8 cellular contexts compared by ENCODE assay signal in the genomic region with DNA sequence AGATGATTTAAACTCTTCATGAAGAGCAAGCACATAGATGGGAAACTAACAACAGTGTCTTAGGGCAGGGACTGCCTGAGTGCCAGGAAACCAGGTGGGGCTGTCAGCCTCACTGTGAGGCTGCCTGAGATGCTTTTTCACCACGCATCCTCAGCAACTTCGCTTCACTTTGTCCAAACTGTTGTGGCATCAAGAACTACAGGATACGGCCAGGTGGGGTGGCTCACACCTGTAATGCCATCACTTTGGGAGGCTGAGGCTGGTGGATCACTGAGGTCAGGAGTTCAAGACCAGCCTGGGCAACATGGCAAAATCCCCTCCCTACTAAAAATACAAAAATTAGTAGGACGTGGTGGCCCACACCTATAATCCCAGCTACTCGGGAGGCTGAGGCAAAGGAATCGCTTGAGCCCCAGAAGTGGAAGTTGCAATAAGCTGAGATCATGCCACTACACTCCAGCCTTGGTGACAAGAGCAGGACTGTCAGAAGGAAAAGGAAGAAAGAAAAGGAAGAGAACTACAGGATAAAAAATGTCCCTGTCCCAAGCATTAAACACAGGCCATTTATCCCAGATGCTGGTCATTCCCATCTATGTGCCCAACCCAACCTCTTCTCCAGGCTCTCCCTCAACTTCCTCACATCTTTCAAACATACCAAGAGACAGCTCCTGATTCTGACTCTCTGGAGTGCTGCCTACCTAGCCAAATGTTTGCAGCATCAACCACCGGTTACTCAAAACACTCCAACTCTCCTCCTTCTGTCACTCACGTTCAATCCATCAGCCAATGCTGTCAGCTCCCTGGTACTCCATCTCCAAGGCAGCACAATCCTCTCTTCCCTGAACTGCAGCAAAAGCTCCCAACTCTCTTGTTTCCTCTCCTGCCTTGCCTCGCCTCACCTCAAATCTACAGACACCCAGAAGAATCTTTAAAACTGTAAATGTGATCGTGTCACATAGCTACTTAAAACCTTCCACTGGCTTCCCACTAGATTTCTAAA. TPM values are rescaled to one million over a fixed set of nuclear protein-coding genes. Genes with fewer than 3 reads are reported as not detected.
DNase-seq lines count a peak whose midpoint lies in the region; ATAC-seq and TF ChIP-seq lines count a peak whose summit lies in the region.

No MANE protein-coding gene starts in this region.

- H3K27ac ChIP-seq in right atrium auricular region (peak overlapping the region; percentile 98), adrenal gland (peak overlapping the region in 2 of 5 donors; percentile 95), lung (ENCODE audit: low read depth in 1 of 2, low read length in 1 of 2) (peak overlapping the region in 1 of 2 donors; percentile 41)

- H3K36me3 ChIP-seq in right atrium auricular region (peaks cover 39% of the 10 kb centered on the region), adrenal gland (replicated peaks in 1 of 2) (peaks cover 0 to 38% of the 10 kb centered on the region in 2 donors), lung (ENCODE audit: control insufficient read depth in 2 of 2, insufficient read depth in 2 of 2, low read length in 2 of 2) (peaks cover 14 to 16% of the 10 kb centered on the region in 2 donors)

- 44 to 52% (median 47%) methylated on average over 8 to 10 of the region's 10 CpGs for WGBS in adrenal gland, 4 donors
- 47 to 52% methylated on average over 10 of the region's 10 CpGs for WGBS in lung, 2 donors

- DNase-seq in right atrium auricular region (ENCODE audit: low spot score): no peak
- DNase-seq in cardiac septum (ENCODE audit: low spot score): no peak
- no peak for DNase-seq in adrenal gland
- DNase-seq in lung (ENCODE audit: low spot score): no peak
- DNase-seq in pons (ENCODE audit: low spot score): no peak
- no peak for DNase-seq in NCI-H2196 treated with DMSO at 0.1 percent for 48 hours (lab: John Stamatoyannopoulos, UW; ENCODE audit: unreplicated experiment)

- intact Hi-C loops in cardiac septum (cut with DNase I) (loop anchor here (2.0 to 5.0 kb wide), 3 partner anchors 45 to 348 kb away; partner anchors contain the start of genes CBX8 and GAA), adrenal gland (cut with DNase I) (loop anchor here (5.0 to 10.0 kb wide), 2 partner anchors 77 to 239 kb away; partner anchors contain the start of genes SGSH (in 1 of the 2) and SLC26A11 (in 1 of the 2))

- no peak for TF ChIP-seq POLR2A in adrenal gland (IDR thresholded peaks at IDR 0.05)

- ATAC-seq in lung (ENCODE audit: insufficient read depth, low FRiP score) (no peak), HG02623 (IDR thresholded peaks at IDR 0.05; ENCODE audit: unreplicated experiment) (no peak), GM21381 (IDR thresholded peaks at IDR 0.05; ENCODE audit: unreplicated experiment) (no peak)

- H3K27me3 ChIP-seq in right atrium auricular region (no peaks in the 10 kb centered on the region), adrenal gland (no peaks in the 10 kb centered on the region), lung (ENCODE audit: control insufficient read depth, insufficient read depth) (no peaks in the 10 kb centered on the region)

- H3K4me1 ChIP-seq in right atrium auricular region: peaks cover 0 to 25% of the 10 kb centered on the region in 2 donors
- H3K4me1 ChIP-seq in adrenal gland (replicated peaks in 1 of 2): peaks cover 20 to 33% of the 10 kb centered on the region in 2 donors
- H3K4me1 ChIP-seq in lung (ENCODE audit: control insufficient read depth in 2 of 2, insufficient read depth in 2 of 2, low read length in 2 of 2): peaks cover 4 to 16% of the 10 kb centered on the region in 2 donors

- H3K4me3 ChIP-seq in right atrium auricular region (peak overlapping the region; percentile 93 to 99), adrenal gland (peak overlapping the region in 3 of 4 donors; percentile 49 to 91 (median 86)), lung (peak overlapping the region; percentile 95)

- H3K9me3 ChIP-seq in right atrium auricular region: no peaks in the 10 kb centered on the region
- no peaks in the 10 kb centered on the region for H3K9me3 ChIP-seq in adrenal gland (replicated peaks in 1 of 3)
- no peaks in the 10 kb centered on the region for H3K9me3 ChIP-seq in lung (ENCODE audit: control insufficient read depth in 2 of 2, insufficient read depth in 1 of 2, low read length in 1 of 2)

- no peak for TF ChIP-seq CTCF in right atrium auricular region (IDR thresholded peaks at IDR 0.05)
- no peak for TF ChIP-seq CTCF in adrenal gland (IDR thresholded peaks at IDR 0.05)
- TF ChIP-seq CTCF in lung (IDR thresholded peaks at IDR 0.05; ENCODE audit: control extremely low read depth, extremely low read depth): no peak

RNA-seq across cellular contexts. Expression of gene EIF4A3, which starts 1.6 kb away (rescaled TPM):
- total RNA-seq in right atrium auricular region: 10 to 100 TPM; 24.6 to 31.0 TPM
- total RNA-seq in cardiac septum: 40.9 TPM
- 100 to 1,000 TPM in 2 of 8 donors, 10 to 100 TPM in 6; 31.0 to 161 (median 81.0) TPM for total RNA-seq in adrenal gland
- 100 to 1,000 TPM in 1 of 3 donors, 10 to 100 TPM in 2; 31.2 to 146 (median 35.5) TPM for polyA plus RNA-seq in adrenal gland
- 10 to 100 TPM; 57.7 to 67.1 TPM for total RNA-seq in lung
- polyA plus RNA-seq in lung: 100 to 1,000 TPM in 1 of 2 donors, 10 to 100 TPM in 1; 37.4 to 112 TPM

RNA-seq across cellular contexts. Expression of gene CARD14, which starts 24.5 kb away (rescaled TPM):
- total RNA-seq in right atrium auricular region (not detected), cardiac septum (not detected), adrenal gland (1 to 10 TPM in 6 of 8 donors, under 1 TPM in 2; 0.30 to 3.4 (median 1.8) TPM), lung (1 to 10 TPM; 1.5 to 1.8 TPM)
- polyA plus RNA-seq in adrenal gland (1 to 10 TPM in 1 of 3 donors, under 1 TPM in 2; 0.72 to 1.1 (median 0.81) TPM), lung (under 1 TPM; 0.50 to 0.93 TPM)

RNA-seq across cellular contexts. Expression of gene GAA, which starts 44.0 kb away (rescaled TPM):
- total RNA-seq in right atrium auricular region: 10 to 100 TPM; 54.8 to 99.1 TPM
- total RNA-seq in cardiac septum: 47.0 TPM
- 100 to 1,000 TPM in 5 of 8 donors, 10 to 100 TPM in 3; 68.6 to 170 (median 126) TPM for total RNA-seq in adrenal gland
- 10 to 100 TPM in 2 of 3 donors, 1 to 10 TPM in 1; 5.6 to 96.5 (median 52.3) TPM for polyA plus RNA-seq in adrenal gland
- total RNA-seq in lung: 10 to 100 TPM; 30.5 to 83.6 TPM
- polyA plus RNA-seq in lung: 10 to 100 TPM; 52.5 to 88.6 TPM
